1 cellular context compared by ENCODE assay signal in genomic region chr7:107103369-107103768, GRCh38.
TF ChIP-seq lines count a peak whose summit lies in the region.

No MANE protein-coding gene starts in this region.

TF ChIP-seq in K562, 482 proteins besides CTCF, POLR2A, EP300 and RAD21 (continued from another document):
- TF ChIP-seq CEBPZ (IDR thresholded peaks at IDR 0.05; ENCODE audit: borderline replicate concordance, low read depth, low read length) (no peak), NR2F6 (CRISPR knock-in tag; IDR thresholded peaks at IDR 0.05) (no peak), ZBTB33 (CRISPR knock-in tag; IDR thresholded peaks at IDR 0.05) (no peak), ZKSCAN1 (IDR thresholded peaks at IDR 0.05; ENCODE audit: low read depth, low read length) (no peak), ARNT (IDR thresholded peaks at IDR 0.05) (no peak), ZNF408 (CRISPR knock-in tag; IDR thresholded peaks at IDR 0.05; ENCODE audit: low read depth) (no peak), ZNF79 (CRISPR knock-in tag; IDR thresholded peaks at IDR 0.05; ENCODE audit: low read depth) (no peak), ZNF263 (CRISPR knock-in tag; IDR thresholded peaks at IDR 0.05; ENCODE audit: borderline replicate concordance) (no peak), PKNOX1 (IDR thresholded peaks at IDR 0.05) (peak; percentile 90), SPI1 (IDR thresholded peaks at IDR 0.05; ENCODE audit: borderline replicate concordance, low read depth, low read length) (peak; percentile 71), FIP1L1 (IDR thresholded peaks at IDR 0.05; ENCODE audit: low read depth, low read length, poor library complexity, severe bottlenecking) (no peak), TGIF2 (CRISPR knock-in tag; IDR thresholded peaks at IDR 0.05) (no peak), ZNF133 (CRISPR knock-in tag; IDR thresholded peaks at IDR 0.05) (no peak), THRAP3 (IDR thresholded peaks at IDR 0.05; ENCODE audit: borderline replicate concordance) (no peak), ZNF12 (CRISPR knock-in tag; IDR thresholded peaks at IDR 0.05) (no peak), PBX2 (CRISPR knock-in tag; IDR thresholded peaks at IDR 0.05; ENCODE audit: low read depth) (no peak), PBX2 (tag; conservative IDR thresholded peaks at IDR 0.05; ENCODE audit: low read depth) (no peak), ZKSCAN8 (CRISPR knock-in tag; IDR thresholded peaks at IDR 0.05) (no peak), LCOR (CRISPR knock-in tag; IDR thresholded peaks at IDR 0.05) (no peak), ZNF444 (CRISPR knock-in tag; IDR thresholded peaks at IDR 0.05) (no peak), ZNF324 (CRISPR knock-in tag; IDR thresholded peaks at IDR 0.05) (no peak), NR2C1 (IDR thresholded peaks at IDR 0.05) (0 out of 2 replicates have a peak, but pooled peaks have one; percentile 7), NR2C1 (tag; IDR thresholded peaks at IDR 0.05) (no peak), PPARD (CRISPR knock-in tag; IDR thresholded peaks at IDR 0.05) (no peak), MYNN (IDR thresholded peaks at IDR 0.05) (peak; percentile 93), MYNN (CRISPR knock-in tag; IDR thresholded peaks at IDR 0.05) (no peak), HDAC6 (IDR thresholded peaks at IDR 0.05; ENCODE audit: low read depth, low read length) (no peak), KLF16 (IDR thresholded peaks at IDR 0.05) (no peak), CCAR2 (IDR thresholded peaks at IDR 0.05; ENCODE audit: low read depth, low read length) (no peak), CTBP1 (IDR thresholded peaks at IDR 0.05; ENCODE audit: borderline replicate concordance) (peak; percentile 49; the same call in 1 of the 2 replicates), NFYB (IDR thresholded peaks at IDR 0.05; ENCODE audit: extremely low read depth, insufficient read length) (no peak)
